ENCODE assay signal across 14 cellular contexts in genomic region chr2:137050949-137051348, GRCh38.
DNase-seq lines count a peak whose midpoint lies in the region; ATAC-seq, FAIRE-seq and TF ChIP-seq lines count a peak whose summit lies in the region.
"Had no signal": no experiment of that assay in that cellular context is flagged by ENCODE, and none has a peak within 500 bp of the region (broad histone marks: within the 10 kb centered on the region; RNA-seq: fewer than 3 reads in every experiment).

No MANE protein-coding gene starts in this region.

- H3K36me3 Mint-ChIP-seq in mesothelial cell of epicardium, result no peaks in the 10 kb centered on the region
- H3K36me3 Mint-ChIP-seq: stimulated activated effector memory CD8-positive, alpha-beta T cell treated with anti-CD3 and anti-CD28 coated beads, Interleukin-12 subunit alpha, Interleukin-12 subunit beta, amount 100 ng/mL, for 72 hours had no signal

- RAD21 ChIA-PET in GM12878 (lab: Charles Lee; ENCODE audit: unreplicated experiment), result no interaction called here

- H3K4me3 Mint-ChIP-seq in mesothelial cell of epicardium, result no peak overlapping the region
- H3K4me3 Mint-ChIP-seq: activated CD4-positive, alpha-beta T cell treated with anti-CD3 and anti-CD28 coated beads, Interleukin-2, amount 10 ng/mL, durations not matched to agents 24 days and 14 days; stimulated activated effector memory CD8-positive, alpha-beta T cell treated with anti-CD3 and anti-CD28 coated beads, Interleukin-12 subunit alpha, Interleukin-12 subunit beta, amount 100 ng/mL, for 72 hours had no signal

- H3K27me3 ChIP-seq in GM12878 (replicated peaks in 1 of 2; ENCODE audit: control insufficient read depth in 2 of 2, insufficient read depth in 2 of 2, low read length in 1 of 2), result no peaks in the 10 kb centered on the region

- H3K4me1 Mint-ChIP-seq in mesothelial cell of epicardium, result no peaks in the 10 kb centered on the region
- H3K4me1 Mint-ChIP-seq: activated CD4-positive, alpha-beta T cell treated with anti-CD3 and anti-CD28 coated beads, Interleukin-2, amount 10 ng/mL, durations not matched to agents 24 days and 14 days; stimulated activated effector memory CD8-positive, alpha-beta T cell treated with anti-CD3 and anti-CD28 coated beads, Interleukin-12 subunit alpha, Interleukin-12 subunit beta, amount 100 ng/mL, for 72 hours had no signal

- no peaks in the 10 kb centered on the region for H4K20me1 ChIP-seq in GM12878 (ENCODE audit: control insufficient read depth, insufficient read depth)

- FAIRE-seq in GM12878 (lab: Jason Lieb, UNC), result no peak

- no peaks in the 10 kb centered on the region for H3K4me1 ChIP-seq in GM12878 (ENCODE audit: control insufficient read depth, insufficient read depth, low read length)

- TF ChIP-seq POLR2A in GM12878 (IDR thresholded peaks at IDR 0.05; ENCODE audit: low read depth, low read length), result no peak

- CTCF ChIA-PET in GM12878 (lab: Yijun Ruan, JAX), result interaction anchor here (1.2 kb wide), 1 partner anchor 118 kb away, joined by 3 read pairs; no protein-coding TSS in a partner anchor

- DNase-seq in NAMALWA (ENCODE audit: low spot score) (peak; percentile 27), GM12878 (ENCODE audit: low read depth, low spot score) (no peak), mesothelial cell of epicardium (ENCODE audit: low spot score in 2 of 2, unreplicated experiment in 2 of 2) (no peak), NCI-H2029 (lab: John Stamatoyannopoulos, UW) (no peak), T-helper 2 cell (no peak)
- DNase-seq: activated CD4-positive, alpha-beta T cell treated with anti-CD3 and anti-CD28 coated beads, Interleukin-2, amount 10 ng/mL, durations not matched to agents 24 days and 14 days; activated gamma-delta T cell; COR-L47; kidney; NCI-H187 had no signal

- no peaks in the 10 kb centered on the region for H3K9me3 Mint-ChIP-seq in mesothelial cell of epicardium
- H3K9me3 Mint-ChIP-seq: activated CD4-positive, alpha-beta T cell treated with anti-CD3 and anti-CD28 coated beads, Interleukin-2, amount 10 ng/mL, durations not matched to agents 24 days and 14 days had no signal

- peak; percentile 27 for TF ChIP-seq CTCF in GM12873 (IDR thresholded peaks at IDR 0.05; ENCODE audit: insufficient read depth, low read depth, low read length, missing control alignments)
- TF ChIP-seq CTCF in GM12878 (IDR thresholded peaks at IDR 0.05 in 2 of 3, conservative IDR thresholded peaks at IDR 0.05 in 1 of 3; ENCODE audit: control insufficient read depth in 2 of 3, extremely low read depth in 1 of 3, insufficient read depth in 1 of 3, low read depth in 3 of 3, low read length in 3 of 3), result peak in 1 of 3 experiments; percentile 21; a peak in 1 of 6 replicates
- TF ChIP-seq CTCF in mesothelial cell of epicardium (IDR thresholded peaks at IDR 0.05; ENCODE audit: unreplicated experiment), result peak; percentile 22

- no peaks in the 10 kb centered on the region for H3K36me3 ChIP-seq in GM12878 (ENCODE audit: control insufficient read depth in 2 of 2, insufficient read depth in 2 of 2, low read length in 1 of 2)

- 0 out of 2 replicates have a peak, but pooled peaks have one; percentile 9 for TF ChIP-seq RAD21 in GM12878 (IDR thresholded peaks at IDR 0.05; ENCODE audit: insufficient read depth, low read depth, low read length)

- in situ Hi-C loops in GM12878 (cut with MboI), result no loop called here

- no peak for TF ChIP-seq EP300 in GM12878 (IDR thresholded peaks at IDR 0.05; ENCODE audit: borderline replicate concordance in 1 of 2, control insufficient read depth in 1 of 2, low read depth in 2 of 2, low read length in 2 of 2)

- no peaks in the 10 kb centered on the region for H3K9me3 ChIP-seq in GM12878 (replicated peaks; ENCODE audit: control insufficient read depth, insufficient read depth, low read length)

- no peaks in the 10 kb centered on the region for H3K79me2 ChIP-seq in GM12878 (ENCODE audit: control insufficient read depth, insufficient read depth, low read length)

- no peak overlapping the region for H3K27ac Mint-ChIP-seq in mesothelial cell of epicardium
- H3K27ac Mint-ChIP-seq: activated CD4-positive, alpha-beta T cell treated with anti-CD3 and anti-CD28 coated beads, Interleukin-2, amount 10 ng/mL, durations not matched to agents 24 days and 14 days; stimulated activated effector memory CD8-positive, alpha-beta T cell treated with anti-CD3 and anti-CD28 coated beads, Interleukin-12 subunit alpha, Interleukin-12 subunit beta, amount 100 ng/mL, for 72 hours had no signal

- H3K4me2 ChIP-seq in GM12878 (ENCODE audit: control insufficient read depth, insufficient read depth), result no peak overlapping the region

- SMC1A ChIA-PET in GM12878 (lab: Charles Lee; ENCODE audit: uncharacterized antibody, unreplicated experiment), result interaction anchor here (1.2 kb wide), 1 partner anchor 10 kb away, joined by 3 read pairs; no protein-coding TSS in a partner anchor

- no peak overlapping the region for H2AFZ ChIP-seq in GM12878 (ENCODE audit: control insufficient read depth, low read depth, low read length)

- H3K27ac ChIP-seq in GM12878 (ENCODE audit: control insufficient read depth, insufficient read depth), result no peak overlapping the region

- H3K27me3 Mint-ChIP-seq in mesothelial cell of epicardium (ENCODE audit: low read depth), result peaks cover 26% of the 10 kb centered on the region
- H3K27me3 Mint-ChIP-seq: activated CD4-positive, alpha-beta T cell treated with anti-CD3 and anti-CD28 coated beads, Interleukin-2, amount 10 ng/mL, durations not matched to agents 24 days and 14 days had no signal

- peak; percentile 62 for ATAC-seq in GM12878
- ATAC-seq in HG02623 (IDR thresholded peaks at IDR 0.05; ENCODE audit: unreplicated experiment), result no peak
- ATAC-seq in HG03354 (IDR thresholded peaks at IDR 0.05; ENCODE audit: poor library complexity, severe bottlenecking, unreplicated experiment), result no peak
- ATAC-seq: stimulated activated effector memory CD8-positive, alpha-beta T cell treated with anti-CD3 and anti-CD28 coated beads, Interleukin-12 subunit alpha, Interleukin-12 subunit beta, amount 100 ng/mL, for 72 hours had no signal

- POLR2A ChIA-PET in GM12878 (lab: Charles Lee), result no interaction called here

- 0% methylated on average over 2 of the region's 2 CpGs for WGBS in GM12878 (ENCODE audit: insufficient coverage, insufficient replicate concordance, low lambda C conversion rate, missing lambda C conversion rate)

- intact Hi-C loops in GM12878 (cut with micrococcal nuclease; ENCODE audit: unreplicated experiment), result no loop called here

- no TSS peak for BruUV-seq in GM12878 (replicated peaks; lab: Mats Ljungman, UMichigan)

- H3K9ac ChIP-seq in GM12878 (ENCODE audit: control insufficient read depth, insufficient read depth, low read length), result no peak overlapping the region

- H3K4me3 ChIP-seq in GM12878, result no peak overlapping the region

TF ChIP-seq in GM12878, 131 proteins besides CTCF, POLR2A, EP300 and RAD21:
- no peak for TF ChIP-seq RELA (IDR thresholded peaks at IDR 0.05; ENCODE audit: borderline replicate concordance, partially characterized antibody)
- TF ChIP-seq MYB (IDR thresholded peaks at IDR 0.05; ENCODE audit: borderline replicate concordance, low read depth, low read length), result no peak
- no peak for TF ChIP-seq ZZZ3 (IDR thresholded peaks at IDR 0.05; ENCODE audit: control insufficient read depth, insufficient read length, low read depth)
- peak; percentile 5; the same call in 1 of the 2 replicates for TF ChIP-seq SMC3 (IDR thresholded peaks at IDR 0.05; ENCODE audit: borderline replicate concordance, low read length)
TF ChIP-seq in GM12878: peak in this region for 1.
